ENCODE assay signal across 22 cellular contexts in genomic region chr2:45260946-45261345, GRCh38.
A peak's percentile ranks its signal among the peaks of the same experiment; 100 is the strongest.
DNase-seq lines count a peak whose midpoint lies in the region; ATAC-seq and TF ChIP-seq lines count a peak whose summit lies in the region.
"Had no signal": no experiment of that assay in that cellular context is flagged by ENCODE, and none has a peak within 500 bp of the region (broad histone marks: within the 10 kb centered on the region; RNA-seq: fewer than 3 reads in every experiment).

No MANE protein-coding gene starts in this region.

- no peaks in the 10 kb centered on the region for H3K9me3 ChIP-seq in DND-41 (ENCODE audit: insufficient read depth, low read length, severe bottlenecking)
- no peaks in the 10 kb centered on the region for H3K9me3 ChIP-seq in SJCRH30 (replicated peaks)

- no peak for ATAC-seq in DND-41 (ENCODE audit: insufficient read depth, low read depth)
- ATAC-seq: PC-3, T-cell had no signal

- peak overlapping the region; percentile 55; the same call in 1 of the 2 replicates for H3K4me2 ChIP-seq in DND-41 (ENCODE audit: insufficient read depth, low read length)

- DNase-seq in DND-41 (no peak), SJCRH30 (peak; percentile 41 to 65), islet precursor cell (peak; percentile 20), 8988T (no peak), NCI-H2227 (lab: John Stamatoyannopoulos, UW; ENCODE audit: unreplicated experiment) (no peak), SIG-M5 (lab: John Stamatoyannopoulos, UW) (no peak)
- DNase-seq: CD4-positive, alpha-beta memory T cell; DMS153; EL; GF-D8; H7; HFFc6; KBM-7; NCI-H1105; NCI-H2029 treated with DMSO at 0.1 percent for 48 hours; NCI-H2171; NCI-H526 treated with DMSO at 0.1 percent for 48 hours; PC-3; RPMI8226; SHP77; T-cell had no signal

- 0 out of 2 replicates have a peak overlapping the region, but pooled peaks have one; percentile 80 for H3K27ac ChIP-seq in 22Rv1
- peak overlapping the region; percentile 62 for H3K27ac ChIP-seq in DND-41 (ENCODE audit: low read length)
- H3K27ac ChIP-seq in SJCRH30: no peak overlapping the region

- H3K36me3 ChIP-seq in DND-41 (ENCODE audit: insufficient read depth, low read length): no peaks in the 10 kb centered on the region
- H3K36me3 ChIP-seq in SJCRH30: no peaks in the 10 kb centered on the region

- H3K27me3 ChIP-seq in DND-41 (ENCODE audit: insufficient read depth, low read length, poor library complexity) (no peaks in the 10 kb centered on the region), SJCRH30 (no peaks in the 10 kb centered on the region)

- TF ChIP-seq CTCF in 22Rv1 (IDR thresholded peaks at IDR 0.05): no peak
- no peak for TF ChIP-seq CTCF in DND-41 (IDR thresholded peaks at IDR 0.05; ENCODE audit: borderline replicate concordance, extremely low read depth, low read length, poor library complexity, severe bottlenecking)

- no peaks in the 10 kb centered on the region for H4K20me1 ChIP-seq in DND-41 (ENCODE audit: insufficient read depth, low read length)

- H3K4me1 ChIP-seq in DND-41 (ENCODE audit: insufficient read depth, low read length) (peaks cover 39% of the 10 kb centered on the region), SJCRH30 (peaks cover 65% of the 10 kb centered on the region)

- H3K4me3 ChIP-seq in DND-41 (ENCODE audit: low read depth in 1 of 2, low read length in 2 of 2): no peak overlapping the region
- no peak overlapping the region for H3K4me3 ChIP-seq in SJCRH30

- no peak overlapping the region for H2AFZ ChIP-seq in DND-41 (ENCODE audit: low read depth, low read length)

- no peaks in the 10 kb centered on the region for H3K79me2 ChIP-seq in DND-41 (ENCODE audit: insufficient read depth, low read length)

- H3K9ac ChIP-seq in DND-41 (ENCODE audit: low read depth, low read length): 0 out of 2 replicates have a peak overlapping the region, but pooled peaks have one; percentile 11

Comparison
In these comparisons a context has a peak if more than half of its experiments do, and no peak if none do; other contexts are left out.
1. DNase-seq: peak in SJCRH30 (2 of 2) and islet precursor cell (single experiment); none in DND-41 (single experiment), 8988T (single experiment), NCI-H2227 (single experiment) and SIG-M5 (single experiment).